In genomic region chr5:7435503-7435902, GRCh38 we compare ENCODE assay signal across 29 cellular contexts. TPM values are rescaled to one million over a fixed set of nuclear protein-coding genes. Genes with fewer than 3 reads are reported as not detected.
"Had no signal": no experiment of that assay in that cellular context is flagged by ENCODE, and none has a peak within 500 bp of the region (broad histone marks: within the 10 kb centered on the region; RNA-seq: fewer than 3 reads in every experiment).

No MANE protein-coding gene starts in this region.

- H3K27ac Mint-ChIP-seq: mesothelial cell of epicardium; naive B cell; natural killer cell; progenitor cell of endocrine pancreas; stimulated activated effector memory CD8-positive, alpha-beta T cell treated with anti-CD3 and anti-CD28 coated beads, Interleukin-12 subunit alpha, Interleukin-12 subunit beta, amount 100 ng/mL, for 72 hours; stimulated activated naive CD8-positive, alpha-beta T cell treated with anti-CD3 and anti-CD28 coated beads, Interleukin-15, Interleukin-2, amounts not matched to agents 100 ng/mL and 50 ng/mL, for 24 hours had no signal

- ATAC-seq: left colon; left lung; lower lobe of right lung; natural killer cell; right cardiac atrium; sciatic nerve; stimulated activated effector memory CD8-positive, alpha-beta T cell treated with anti-CD3 and anti-CD28 coated beads, Interleukin-12 subunit alpha, Interleukin-12 subunit beta, amount 100 ng/mL, for 72 hours; upper lobe of right lung had no signal

- H3K9me3 ChIP-seq: lower lobe of right lung, ovary, suprapubic skin, thoracic aorta, tibial artery, upper lobe of right lung had no signal

- H3K4me3 Mint-ChIP-seq: mesothelial cell of epicardium; naive B cell; natural killer cell; stimulated activated effector memory CD8-positive, alpha-beta T cell treated with anti-CD3 and anti-CD28 coated beads, Interleukin-12 subunit alpha, Interleukin-12 subunit beta, amount 100 ng/mL, for 72 hours; stimulated activated naive CD8-positive, alpha-beta T cell treated with anti-CD3 and anti-CD28 coated beads, Interleukin-15, Interleukin-2, amounts not matched to agents 100 ng/mL and 50 ng/mL, for 24 hours had no signal

- DNase-seq: hippocampal formation; kidney glomerular epithelial cell; left colon; left lung; lower lobe of right lung; mammary epithelial cell; mesenchymal stem cell; naive B cell; natural killer cell; ovary; retina; right cardiac atrium; small intestine; spleen; stimulated activated CD4-positive, alpha-beta T cell treated with anti-CD3 and anti-CD28 coated beads, Interleukin-4, amount 100 ng/mL, for 24 hours; stimulated activated naive CD4-positive, alpha-beta T cell; tibial artery; trophoblast cell; upper lobe of right lung had no signal

- H3K4me3 ChIP-seq: left lung, lower lobe of right lung, ovary, spleen, suprapubic skin, thoracic aorta, tibial artery, upper lobe of right lung had no signal

- H3K27me3 ChIP-seq: left lung, ovary, spleen, suprapubic skin, tibial artery, upper lobe of right lung had no signal

- H3K36me3 Mint-ChIP-seq: mesothelial cell of epicardium; naive B cell; natural killer cell; stimulated activated effector memory CD8-positive, alpha-beta T cell treated with anti-CD3 and anti-CD28 coated beads, Interleukin-12 subunit alpha, Interleukin-12 subunit beta, amount 100 ng/mL, for 72 hours had no signal

- FAIRE-seq: keratinocyte, small intestine, urothelium cell line had no signal

- H3K36me3 ChIP-seq: left lung, lower lobe of right lung, ovary, spleen, suprapubic skin, thoracic aorta, tibial artery, upper lobe of right lung had no signal

- H3K4me1 ChIP-seq: left lung, lower lobe of right lung, spleen, upper lobe of right lung had no signal

- H3K27ac ChIP-seq: left lung, lower lobe of right lung, ovary, spleen, suprapubic skin, thoracic aorta, tibial artery, upper lobe of right lung had no signal

- H3K27me3 Mint-ChIP-seq: naive B cell; stimulated activated naive CD8-positive, alpha-beta T cell treated with anti-CD3 and anti-CD28 coated beads, Interleukin-15, Interleukin-2, amounts not matched to agents 100 ng/mL and 50 ng/mL, for 24 hours had no signal

- H3K4me1 Mint-ChIP-seq: mesothelial cell of epicardium; naive B cell; natural killer cell; stimulated activated effector memory CD8-positive, alpha-beta T cell treated with anti-CD3 and anti-CD28 coated beads, Interleukin-12 subunit alpha, Interleukin-12 subunit beta, amount 100 ng/mL, for 72 hours had no signal

RNA-seq across cellular contexts. Expression of gene ADCY2, which starts 39.6 kb away (rescaled TPM):
- total RNA-seq: liver, mammary epithelial cell, natural killer cell had no signal
- polyA plus RNA-seq: liver, mammary epithelial cell had no signal
